ENCODE assay signal across 1 cellular context in genomic region chr11:128508785-128509518, GRCh38.
TF ChIP-seq lines count a peak whose summit lies in the region.

No MANE protein-coding gene starts in this region.

TF ChIP-seq in GM12878, 131 proteins besides CTCF, POLR2A, EP300 and RAD21 (continued from another document):
- TF ChIP-seq MYC (IDR thresholded peaks at IDR 0.05; ENCODE audit: insufficient read depth, insufficient read length, insufficient replicate concordance, low read length, severe bottlenecking) (no peak), FOXK2 (IDR thresholded peaks at IDR 0.05) (no peak), SPI1 (IDR thresholded peaks at IDR 0.05; ENCODE audit: borderline replicate concordance, insufficient read depth, low read depth, low read length) (no peak), USF2 (IDR thresholded peaks at IDR 0.05; ENCODE audit: borderline replicate concordance, low read depth, low read length) (no peak), BCLAF1 (IDR thresholded peaks at IDR 0.05) (no peak), SMC3 (IDR thresholded peaks at IDR 0.05; ENCODE audit: borderline replicate concordance, low read length) (no peak), HCFC1 (IDR thresholded peaks at IDR 0.05; ENCODE audit: low read length) (no peak), ZSCAN29 (IDR thresholded peaks at IDR 0.05) (no peak), CREM (IDR thresholded peaks at IDR 0.05; ENCODE audit: low read depth) (no peak), ZNF274 (IDR thresholded peaks at IDR 0.05; ENCODE audit: insufficient read depth, insufficient read length) (no peak), ZBTB11 (CRISPR knock-in tag; IDR thresholded peaks at IDR 0.05) (no peak), CHD4 (IDR thresholded peaks at IDR 0.05) (no peak), BHLHE40 (IDR thresholded peaks at IDR 0.05; ENCODE audit: borderline replicate concordance in 1 of 2, low read depth in 2 of 2, low read length in 1 of 2) (no peak), POLR2AphosphoS5 (IDR thresholded peaks at IDR 0.05; ENCODE audit: low read length) (no peak), NFXL1 (IDR thresholded peaks at IDR 0.05; ENCODE audit: borderline replicate concordance) (no peak), ESRRA (IDR thresholded peaks at IDR 0.05; ENCODE audit: low read length) (no peak)
